ENCODE assay signal across 12 cellular contexts in the genomic region with DNA sequence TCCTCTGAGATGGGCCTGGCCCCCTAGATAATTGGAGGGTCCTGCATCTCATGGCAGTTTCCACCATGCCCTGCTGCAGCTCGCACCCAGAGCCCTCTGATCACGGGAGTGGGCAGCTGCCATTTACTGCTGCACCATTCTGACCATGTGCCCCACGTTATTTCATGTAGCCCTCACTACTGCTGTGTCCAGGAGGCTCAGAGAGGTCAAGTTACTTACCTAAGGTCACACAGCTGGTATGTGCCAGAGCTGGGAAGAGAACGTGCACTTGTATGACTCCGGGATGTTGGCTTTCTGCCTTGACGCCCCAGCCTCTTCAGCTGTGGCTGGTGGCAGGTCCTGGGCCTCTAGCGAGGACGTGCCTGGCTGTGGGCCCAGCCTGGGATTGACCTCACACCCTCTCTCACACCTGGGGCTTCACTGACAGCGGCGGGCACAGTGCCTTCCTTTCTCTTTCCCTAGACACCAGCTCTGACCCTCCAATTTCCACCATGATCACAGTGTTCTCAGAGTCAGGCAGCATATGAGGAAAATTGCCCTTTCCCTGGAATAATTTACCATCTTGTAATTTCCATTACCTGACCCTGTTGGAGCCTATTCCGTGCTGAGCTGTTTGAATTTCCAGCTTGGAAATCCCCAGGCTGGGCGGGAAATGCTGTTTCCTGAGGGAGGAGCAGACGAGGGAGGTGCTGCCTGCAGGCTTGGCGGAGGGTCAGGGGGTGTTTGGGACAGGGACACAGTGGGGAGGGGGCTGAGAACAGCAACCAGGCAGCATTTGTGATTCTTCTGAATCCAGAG. TPM values are rescaled to one million over a fixed set of nuclear protein-coding genes. Genes with fewer than 3 reads are reported as not detected.
DNase-seq lines count a peak whose midpoint lies in the region; ATAC-seq, FAIRE-seq and TF ChIP-seq lines count a peak whose summit lies in the region.
"Had no signal": no experiment of that assay in that cellular context is flagged by ENCODE, and none has a peak within 500 bp of the region (broad histone marks: within the 10 kb centered on the region; RNA-seq: fewer than 3 reads in every experiment).

No MANE protein-coding gene starts in this region.

- ATAC-seq in esophagus mucosa (peak; percentile 36), GM21390 (IDR thresholded peaks at IDR 0.05; ENCODE audit: unreplicated experiment) (no peak)
- ATAC-seq: naive thymus-derived CD8-positive, alpha-beta T cell; stimulated activated naive B cell treated with anti-CD40 and anti-IgM and Interleukin-4, amounts not matched to agents 10 μg/mL and 1 μg/mL and 100 μg/mL, for 72 hours had no signal

- H3K9me3 Mint-ChIP-seq in type B pancreatic cell: no peaks in the 10 kb centered on the region
- H3K9me3 Mint-ChIP-seq: CD8-positive, alpha-beta memory T cell; naive thymus-derived CD8-positive, alpha-beta T cell; stimulated activated naive B cell treated with anti-CD40 and anti-IgM and Interleukin-4, amounts not matched to agents 10 μg/mL and 1 μg/mL and 100 μg/mL, for 72 hours had no signal

- no peak overlapping the region for H3K4me3 ChIP-seq in foreskin fibroblast (ENCODE audit: low read depth in 1 of 2, low read length in 2 of 2)
- H3K4me3 ChIP-seq: hepatocyte had no signal

- DNase-seq in RCC 7860 (ENCODE audit: low spot score) (peak; percentile 5), lung microvascular endothelial cell (ENCODE audit: low read depth in 2 of 2) (peak; percentile 77 to 96), type B pancreatic cell (ENCODE audit: extremely low spot score, unreplicated experiment) (no peak), foreskin fibroblast (no peak), pons (ENCODE audit: low spot score) (no peak)
- DNase-seq: CD8-positive, alpha-beta memory T cell; naive thymus-derived CD8-positive, alpha-beta T cell; stimulated activated naive B cell treated with anti-CD40 and anti-IgM and Interleukin-4, amounts not matched to agents 10 μg/mL and 1 μg/mL and 100 μg/mL, for 72 hours had no signal

- peak overlapping the region; percentile 53 for H3K27ac Mint-ChIP-seq in type B pancreatic cell
- H3K27ac Mint-ChIP-seq: stimulated activated naive B cell treated with anti-CD40 and anti-IgM and Interleukin-4, amounts not matched to agents 10 μg/mL and 1 μg/mL and 100 μg/mL, for 72 hours had no signal

- no peak for TF ChIP-seq CTCF in type B pancreatic cell (conservative IDR thresholded peaks at IDR 0.05)
- TF ChIP-seq CTCF in foreskin fibroblast (IDR thresholded peaks at IDR 0.05; ENCODE audit: low read depth, low read length): no peak

- H3K4me1 Mint-ChIP-seq in type B pancreatic cell (ENCODE audit: unreplicated experiment): peaks cover 45% of the 10 kb centered on the region
- H3K4me1 Mint-ChIP-seq: CD8-positive, alpha-beta memory T cell; naive thymus-derived CD8-positive, alpha-beta T cell; stimulated activated naive B cell treated with anti-CD40 and anti-IgM and Interleukin-4, amounts not matched to agents 10 μg/mL and 1 μg/mL and 100 μg/mL, for 72 hours had no signal

- H3K4me3 Mint-ChIP-seq in type B pancreatic cell: peak overlapping the region; percentile 43
- H3K4me3 Mint-ChIP-seq: CD8-positive, alpha-beta memory T cell; naive thymus-derived CD8-positive, alpha-beta T cell; stimulated activated naive B cell treated with anti-CD40 and anti-IgM and Interleukin-4, amounts not matched to agents 10 μg/mL and 1 μg/mL and 100 μg/mL, for 72 hours had no signal

- H3K36me3 Mint-ChIP-seq in type B pancreatic cell: no peaks in the 10 kb centered on the region
- H3K36me3 Mint-ChIP-seq: CD8-positive, alpha-beta memory T cell; stimulated activated naive B cell treated with anti-CD40 and anti-IgM and Interleukin-4, amounts not matched to agents 10 μg/mL and 1 μg/mL and 100 μg/mL, for 72 hours had no signal

- peaks cover 23% of the 10 kb centered on the region for H3K27me3 Mint-ChIP-seq in type B pancreatic cell

- no peak for FAIRE-seq in RCC 7860 (lab: Jason Lieb, UNC)

RNA-seq across cellular contexts. Expression of gene DOC2B, which starts 18.6 kb away (rescaled TPM):
- 32.5 TPM for total RNA-seq in esophagus mucosa
- total RNA-seq in lung microvascular endothelial cell: 5.9 and 37.9 TPM in 2 replicates
- 3.1 and 6.3 TPM in 2 replicates for total RNA-seq in type B pancreatic cell (ENCODE audit: low replicate concordance)
- total RNA-seq: RPMI7951 had no signal

Comparison
In these comparisons a context has a peak if more than half of its experiments do, and no peak if none do; other contexts are left out.
1. DNase-seq: peak in RCC 7860 (single experiment) and lung microvascular endothelial cell (2 of 2); none in type B pancreatic cell (single experiment), foreskin fibroblast (0 of 2) and pons (single experiment).